In genomic region chr10:74994714-74995308, GRCh38 we compare ENCODE assay signal across 16 cellular contexts.
DNase-seq lines count a peak whose midpoint lies in the region; ATAC-seq and TF ChIP-seq lines count a peak whose summit lies in the region.
"Had no signal": no experiment of that assay in that cellular context is flagged by ENCODE, and none has a peak within 500 bp of the region (broad histone marks: within the 10 kb centered on the region; RNA-seq: fewer than 3 reads in every experiment).

No MANE protein-coding gene starts in this region.

- no peaks in the 10 kb centered on the region for H3K4me1 Mint-ChIP-seq in progenitor cell of endocrine pancreas (ENCODE audit: low read depth)

- peak; percentile 21 for DNase-seq in NCI-H1105 treated with DMSO at 0.1 percent for 48 hours (lab: John Stamatoyannopoulos, UW)
- no peak for DNase-seq in NCI-H1105 (lab: John Stamatoyannopoulos, UW)
- peak; percentile 8 to 52 for DNase-seq in NCI-H2081 (lab: John Stamatoyannopoulos, UW)
- no peak for DNase-seq in progenitor cell of endocrine pancreas (ENCODE audit: low spot score, unreplicated experiment)
- no peak for DNase-seq in SHP77 (lab: John Stamatoyannopoulos, UW)
- no peak for DNase-seq in activated CD4-positive, CD25-positive, alpha-beta regulatory T cell (lab: John Stamatoyannopoulos, UW)
- DNase-seq: 8988T; activated T-cell treated with anti-CD3 and anti-CD28 coated beads, Interleukin-2, amount 50 U/mL, for 72 hours; aorta; CD8-positive, alpha-beta memory T cell; dermis blood vessel endothelial cell; NCI-H2171; stimulated activated CD4-positive, alpha-beta T cell treated with anti-CD3 and anti-CD28 coated beads, Interleukin-12 subunit alpha, Interleukin-12 subunit beta, amount 100 ng/mL, for 4 hours; transverse colon had no signal

- no peaks in the 10 kb centered on the region for H3K27me3 Mint-ChIP-seq in progenitor cell of endocrine pancreas
- H3K27me3 Mint-ChIP-seq: CD8-positive, alpha-beta memory T cell had no signal

- no peak overlapping the region for H3K4me3 Mint-ChIP-seq in progenitor cell of endocrine pancreas (ENCODE audit: low read depth)
- H3K4me3 Mint-ChIP-seq: activated T-cell treated with anti-CD3 and anti-CD28 coated beads, Interleukin-2, amount 50 U/mL, for 72 hours; CD8-positive, alpha-beta memory T cell had no signal

- TF ChIP-seq CTCF in progenitor cell of endocrine pancreas (IDR thresholded peaks at IDR 0.05; ENCODE audit: unreplicated experiment): no peak

- peak overlapping the region; percentile 4 for H3K27ac Mint-ChIP-seq in progenitor cell of endocrine pancreas
- H3K27ac Mint-ChIP-seq: activated T-cell treated with anti-CD3 and anti-CD28 coated beads, Interleukin-2, amount 50 U/mL, for 72 hours; CD8-positive, alpha-beta memory T cell had no signal

- H3K9me3 Mint-ChIP-seq in progenitor cell of endocrine pancreas (ENCODE audit: low read depth): no peaks in the 10 kb centered on the region
- H3K9me3 Mint-ChIP-seq: activated T-cell treated with anti-CD3 and anti-CD28 coated beads, Interleukin-2, amount 50 U/mL, for 72 hours; CD8-positive, alpha-beta memory T cell had no signal

- ATAC-seq in HG02678 (IDR thresholded peaks at IDR 0.05; ENCODE audit: unreplicated experiment) (peak; percentile 62), HG03039 (IDR thresholded peaks at IDR 0.05; ENCODE audit: unreplicated experiment) (no peak)

- peaks cover 27% of the 10 kb centered on the region for H3K36me3 Mint-ChIP-seq in progenitor cell of endocrine pancreas (ENCODE audit: insufficient read depth)

Comparison
In these comparisons a context has a peak if more than half of its experiments do, and no peak if none do; other contexts are left out.
1. DNase-seq: peak in NCI-H1105 treated with DMSO at 0.1 percent for 48 hours (single experiment) and NCI-H2081 (2 of 2); none in NCI-H1105 (single experiment), progenitor cell of endocrine pancreas (single experiment), SHP77 (0 of 2) and activated CD4-positive, CD25-positive, alpha-beta regulatory T cell (0 of 4).